In genomic region chr2:131043199-131044077, GRCh38 we compare ENCODE assay signal across 27 cellular contexts. TPM values are rescaled to one million over a fixed set of nuclear protein-coding genes. Genes with fewer than 3 reads are reported as not detected.
DNase-seq lines count a peak whose midpoint lies in the region; ATAC-seq and TF ChIP-seq lines count a peak whose summit lies in the region.
"Had no signal": no experiment of that assay in that cellular context is flagged by ENCODE, and none has a peak within 500 bp of the region (broad histone marks: within the 10 kb centered on the region; RNA-seq: fewer than 3 reads in every experiment).

No MANE protein-coding gene starts in this region.

- no peaks in the 10 kb centered on the region for H3K36me3 ChIP-seq in CD8-positive, alpha-beta T cell (ENCODE audit: insufficient read depth, low read length)
- H3K36me3 ChIP-seq in osteoblast (ENCODE audit: insufficient read depth, low read length) (peaks cover 8% of the 10 kb centered on the region), PC-9 (ENCODE audit: low read depth) (no peaks in the 10 kb centered on the region)

- H3K4me3 Mint-ChIP-seq in CD8-positive, alpha-beta T cell: no peak overlapping the region
- H3K4me3 Mint-ChIP-seq in H9: no peak overlapping the region
- H3K4me3 Mint-ChIP-seq in activated T-helper 1 cell treated with anti-CD3 and anti-CD28 coated beads, Interleukin-12 subunit alpha, Interleukin-12 subunit beta, Interleukin-2, Interleukin-4 antibody, amounts not matched to agents 30 ng/mL and 10 ng/mL and 1 ng/mL, durations not matched to agents 14 hours and 24 hours and 36 hours: no peak overlapping the region
- H3K4me3 Mint-ChIP-seq: dendritic cell treated with granulocyte-macrophage colony-stimulating factor and Interleukin-4, amounts not matched to agents 40 ng/mL and 50 ng/mL, for 4 days; natural killer cell treated with Interleukin-12 subunit alpha and Interleukin-12 subunit beta and Interleukin-15 and Interleukin-18, amount 100 ng/mL, for 72 hours had no signal

- peaks cover 24% of the 10 kb centered on the region for H3K36me3 Mint-ChIP-seq in CD8-positive, alpha-beta T cell
- H3K36me3 Mint-ChIP-seq in H9 (ENCODE audit: insufficient read depth in 1 of 3, low read depth in 3 of 3): peaks cover 3 to 19% (median 18%) of the 10 kb centered on the region in 3 experiments; a peak in 6 of 7 replicates
- H3K36me3 Mint-ChIP-seq in activated T-helper 1 cell treated with anti-CD3 and anti-CD28 coated beads, Interleukin-12 subunit alpha, Interleukin-12 subunit beta, Interleukin-2, Interleukin-4 antibody, amounts not matched to agents 30 ng/mL and 10 ng/mL and 1 ng/mL, durations not matched to agents 14 hours and 24 hours and 36 hours (ENCODE audit: low read depth): no peaks in the 10 kb centered on the region
- H3K36me3 Mint-ChIP-seq: natural killer cell treated with Interleukin-12 subunit alpha and Interleukin-12 subunit beta and Interleukin-15 and Interleukin-18, amount 100 ng/mL, for 72 hours had no signal

- H4K20me1 ChIP-seq in H9 (ENCODE audit: control insufficient read depth, insufficient read depth, insufficient read length): peaks cover 2% of the 10 kb centered on the region
- H4K20me1 ChIP-seq in osteoblast (ENCODE audit: insufficient read depth, low read length): peaks cover 3% of the 10 kb centered on the region
- 0 out of 2 replicates have a peak, but pooled peaks cover 3% of the 10 kb centered on the region for H4K20me1 ChIP-seq in PC-9 (ENCODE audit: insufficient read depth)

- no peak overlapping the region for H3K27ac ChIP-seq in CD8-positive, alpha-beta T cell (ENCODE audit: low read depth, low read length)
- no peak overlapping the region for H3K27ac ChIP-seq in H9 (ENCODE audit: insufficient read length, low read depth, low read length)
- no peak overlapping the region for H3K27ac ChIP-seq in osteoblast (ENCODE audit: low read depth, low read length)
- no peak overlapping the region for H3K27ac ChIP-seq in PC-9
- H3K27ac ChIP-seq: heart right ventricle, HL-60, parathyroid adenoma, tibial artery had no signal

- CTCF ChIA-PET in CD8-positive, alpha-beta T cell (lab: Charles Lee): no interaction called here
- CTCF ChIA-PET in PC-9 (lab: Charles Lee): no interaction called here

- H3K23me2 ChIP-seq in H9 (ENCODE audit: insufficient read length, low read depth, low read length, poor library complexity, severe bottlenecking): no peaks in the 10 kb centered on the region

- POLR2A ChIA-PET in CD8-positive, alpha-beta T cell (lab: Charles Lee): interaction anchor here (1.1 to 1.7 kb wide), 2 partner anchors 10 to 23 kb away, joined by 3 to 4 read pairs; no protein-coding TSS in a partner anchor
- POLR2A ChIA-PET in PC-9 (lab: Charles Lee; ENCODE audit: unreplicated experiment): no interaction called here

- no peak overlapping the region for H3T11ph ChIP-seq in H9 (ENCODE audit: low read length)

- H3K9me2 ChIP-seq in PC-9 (ENCODE audit: insufficient read depth): no peaks in the 10 kb centered on the region

- intact Hi-C loops in CD8-positive, alpha-beta T cell (cut with DNase I, micrococcal nuclease): loop anchor here (5.0 kb wide), 1 partner anchor 246 kb away; no protein-coding TSS in a partner anchor
- intact Hi-C loops in activated T-helper 1 cell treated with anti-CD3 and anti-CD28 coated beads, Interleukin-12 subunit alpha, Interleukin-12 subunit beta, Interleukin-2, Interleukin-4 antibody, amounts not matched to agents 30 ng/mL and 10 ng/mL and 1 ng/mL, durations not matched to agents 14 hours and 24 hours and 36 hours (cut with micrococcal nuclease): no loop called here
- intact Hi-C loops in PC-9 (cut with micrococcal nuclease; ENCODE audit: unreplicated experiment): no loop called here

- no peaks in the 10 kb centered on the region for H3K9me3 ChIP-seq in CD8-positive, alpha-beta T cell (ENCODE audit: low read length)
- H3K9me3 ChIP-seq in H9 (ENCODE audit: control insufficient read depth, low read depth, low read length) (no peaks in the 10 kb centered on the region), osteoblast (ENCODE audit: low read depth, low read length) (no peaks in the 10 kb centered on the region), PC-9 (ENCODE audit: insufficient read depth, low read depth) (no peaks in the 10 kb centered on the region)
- H3K9me3 ChIP-seq: BE2C, heart right ventricle, tibial artery had no signal

- H3K18ac ChIP-seq in H9 (ENCODE audit: insufficient read length, low read depth, low read length): no peak overlapping the region

- H2BK15ac ChIP-seq in H9 (ENCODE audit: low read depth, low read length): no peak overlapping the region

- H2AFZ ChIP-seq in H9 (ENCODE audit: low read length) (no peak overlapping the region), osteoblast (ENCODE audit: low read length) (no peak overlapping the region), PC-9 (no peak overlapping the region)
- H2AFZ ChIP-seq: parathyroid adenoma had no signal

- peaks cover 41% of the 10 kb centered on the region for H3K4me1 Mint-ChIP-seq in CD8-positive, alpha-beta T cell (ENCODE audit: low read depth)
- H3K4me1 Mint-ChIP-seq in H9: peaks cover 9% of the 10 kb centered on the region in 2 experiments
- H3K4me1 Mint-ChIP-seq in activated T-helper 1 cell treated with anti-CD3 and anti-CD28 coated beads, Interleukin-12 subunit alpha, Interleukin-12 subunit beta, Interleukin-2, Interleukin-4 antibody, amounts not matched to agents 30 ng/mL and 10 ng/mL and 1 ng/mL, durations not matched to agents 14 hours and 24 hours and 36 hours (ENCODE audit: low read depth): peaks cover 18% of the 10 kb centered on the region

- BruUV-seq in PC-9 (replicated peaks; lab: Mats Ljungman, UMichigan): no TSS peak

- H2BK5ac ChIP-seq in H9 (ENCODE audit: insufficient read length, low read length): no peak overlapping the region

- H3K4me2 ChIP-seq in H9 (ENCODE audit: insufficient read depth, insufficient read length, low read length): no peak overlapping the region
- no peak overlapping the region for H3K4me2 ChIP-seq in osteoblast (ENCODE audit: insufficient read depth, low read length)
- H3K4me2 ChIP-seq in PC-9: no peak overlapping the region
- H3K4me2 ChIP-seq: smooth muscle cell had no signal

- no peak overlapping the region for H4K91ac ChIP-seq in H9 (ENCODE audit: insufficient read length, low read depth, low read length)

- TF ChIP-seq CTCF in CD8-positive, alpha-beta T cell (IDR thresholded peaks at IDR 0.05): no peak
- no peak for TF ChIP-seq CTCF in H9 (conservative IDR thresholded peaks at IDR 0.05)
- no peak for TF ChIP-seq CTCF in osteoblast (IDR thresholded peaks at IDR 0.05; ENCODE audit: extremely low read depth, low read depth, low read length)
- no peak for TF ChIP-seq CTCF in PC-9 (conservative IDR thresholded peaks at IDR 0.05)

- H3K27ac Mint-ChIP-seq in CD8-positive, alpha-beta T cell: peak overlapping the region; percentile 27
- H3K27ac Mint-ChIP-seq in H9: peak overlapping the region in 2 of 3 experiments; percentile 49 to 73; a peak in 2 of 7 replicates
- H3K27ac Mint-ChIP-seq in activated T-helper 1 cell treated with anti-CD3 and anti-CD28 coated beads, Interleukin-12 subunit alpha, Interleukin-12 subunit beta, Interleukin-2, Interleukin-4 antibody, amounts not matched to agents 30 ng/mL and 10 ng/mL and 1 ng/mL, durations not matched to agents 14 hours and 24 hours and 36 hours: no peak overlapping the region
- H3K27ac Mint-ChIP-seq: dendritic cell treated with granulocyte-macrophage colony-stimulating factor and Interleukin-4, amounts not matched to agents 40 ng/mL and 50 ng/mL, for 4 days; natural killer cell treated with Interleukin-12 subunit alpha and Interleukin-12 subunit beta and Interleukin-15 and Interleukin-18, amount 100 ng/mL, for 72 hours had no signal

- no peak for DNase-seq in CD8-positive, alpha-beta T cell
- DNase-seq in H9 (no peak), islet precursor cell (peak; percentile 40), osteoblast (ENCODE audit: insufficient read length, low spot score, missing footprints) (peak; percentile 78), NCI-H82 (lab: John Stamatoyannopoulos, UW) (no peak), PC-9 (no peak)
- DNase-seq in activated T-helper 1 cell treated with anti-CD3 and anti-CD28 coated beads, Interleukin-12 subunit alpha, Interleukin-12 subunit beta, Interleukin-2, Interleukin-4 antibody, amounts not matched to agents 30 ng/mL and 10 ng/mL and 1 ng/mL, durations not matched to agents 14 hours and 24 hours and 36 hours (ENCODE audit: low spot score): no peak
- DNase-seq: activated CD8-positive, alpha-beta memory T cell treated with anti-CD3 and anti-CD28 coated beads for 24 hours; activated gamma-delta T cell; activated T-cell treated with anti-CD3 and anti-CD28 coated beads for 4 hours; BE2C; central memory CD4-positive, alpha-beta T cell; DMS53; heart right ventricle; Karpas-422; NCI-H2029; NCI-H524; NK-92 treated with Interleukin-12 subunit alpha and Interleukin-12 subunit beta, amount 100 ng/mL, for 24 hours; retina; SHP77 treated with DMSO at 0.1 percent for 48 hours; tibial artery had no signal

- no peak overlapping the region for H2BK12ac ChIP-seq in H9 (ENCODE audit: insufficient read length, low read depth, low read length)

- no peak overlapping the region for H3K4ac ChIP-seq in H9 (ENCODE audit: low read depth, low read length)

- no peak overlapping the region for H4K8ac ChIP-seq in H9 (replicated peaks; ENCODE audit: insufficient read length, low read depth, low read length)

- H2BK20ac ChIP-seq in H9 (ENCODE audit: low read depth, low read length, poor library complexity, severe bottlenecking): no peak overlapping the region

- peaks cover 31% of the 10 kb centered on the region for H3K4me1 ChIP-seq in CD8-positive, alpha-beta T cell (ENCODE audit: insufficient read depth, low read length)
- H3K4me1 ChIP-seq in H9 (ENCODE audit: insufficient read depth, low read length): no peaks in the 10 kb centered on the region
- no peaks in the 10 kb centered on the region for H3K4me1 ChIP-seq in osteoblast (ENCODE audit: insufficient read depth, low read length)
- H3K4me1 ChIP-seq in PC-9 (replicated peaks; ENCODE audit: insufficient read depth): no peaks in the 10 kb centered on the region
- H3K4me1 ChIP-seq: BE2C, parathyroid adenoma had no signal

- no peak overlapping the region for H4K5ac ChIP-seq in H9 (ENCODE audit: insufficient read length, low read depth, low read length)

- no peak overlapping the region for H3K9ac ChIP-seq in H9 (ENCODE audit: extremely low read depth, insufficient read length, low read length)
- H3K9ac ChIP-seq: parathyroid adenoma had no signal

- no peak overlapping the region for H3K14ac ChIP-seq in H9 (ENCODE audit: insufficient read depth, low read length)

- no peaks in the 10 kb centered on the region for H3K27me3 Mint-ChIP-seq in CD8-positive, alpha-beta T cell (ENCODE audit: low read depth)
- no peaks in the 10 kb centered on the region; the same call in 1 of the 2 replicates for H3K27me3 Mint-ChIP-seq in H9 (ENCODE audit: low read depth)
- peaks cover 2% of the 10 kb centered on the region for H3K27me3 Mint-ChIP-seq in activated T-helper 1 cell treated with anti-CD3 and anti-CD28 coated beads, Interleukin-12 subunit alpha, Interleukin-12 subunit beta, Interleukin-2, Interleukin-4 antibody, amounts not matched to agents 30 ng/mL and 10 ng/mL and 1 ng/mL, durations not matched to agents 14 hours and 24 hours and 36 hours (ENCODE audit: insufficient read depth)

- no peaks in the 10 kb centered on the region for H3K9me3 Mint-ChIP-seq in CD8-positive, alpha-beta T cell
- H3K9me3 Mint-ChIP-seq in H9: no peaks in the 10 kb centered on the region
- no peaks in the 10 kb centered on the region for H3K9me3 Mint-ChIP-seq in activated T-helper 1 cell treated with anti-CD3 and anti-CD28 coated beads, Interleukin-12 subunit alpha, Interleukin-12 subunit beta, Interleukin-2, Interleukin-4 antibody, amounts not matched to agents 30 ng/mL and 10 ng/mL and 1 ng/mL, durations not matched to agents 14 hours and 24 hours and 36 hours
- H3K9me3 Mint-ChIP-seq: dendritic cell treated with granulocyte-macrophage colony-stimulating factor and Interleukin-4, amounts not matched to agents 40 ng/mL and 50 ng/mL, for 4 days; natural killer cell treated with Interleukin-12 subunit alpha and Interleukin-12 subunit beta and Interleukin-15 and Interleukin-18, amount 100 ng/mL, for 72 hours had no signal

- H3F3A ChIP-seq in PC-9 (ENCODE audit: insufficient read depth, low read depth): no peaks in the 10 kb centered on the region

- H3K4me3 ChIP-seq in CD8-positive, alpha-beta T cell (ENCODE audit: low read depth, low read length): no peak overlapping the region
- H3K4me3 ChIP-seq in osteoblast (ENCODE audit: insufficient read depth, low read length) (no peak overlapping the region), PC-9 (no peak overlapping the region)
- H3K4me3 ChIP-seq: heart right ventricle, smooth muscle cell, tibial artery had no signal

- no peak overlapping the region for H2BK120ac ChIP-seq in H9 (ENCODE audit: low read depth, low read length, poor library complexity, severe bottlenecking)

- H3K79me2 ChIP-seq in H9 (ENCODE audit: insufficient read depth, low read length) (no peaks in the 10 kb centered on the region), osteoblast (ENCODE audit: insufficient read depth, low read length) (no peaks in the 10 kb centered on the region), PC-9 (ENCODE audit: low read depth) (no peaks in the 10 kb centered on the region)
- H3K79me2 ChIP-seq: parathyroid adenoma had no signal

- no CpG with 5 or more reads among the region's 18 CpGs for WGBS in H9 (ENCODE audit: extremely low coverage, insufficient read length, low lambda C conversion rate)

- no peak overlapping the region for H3K56ac ChIP-seq in H9 (ENCODE audit: insufficient read length, low read depth, low read length)

- no peak overlapping the region for H3K23ac ChIP-seq in H9 (ENCODE audit: insufficient read length, low read depth, low read length)

- no peak overlapping the region for H2AK5ac ChIP-seq in H9 (ENCODE audit: insufficient read length, low read length)

- H3K27me3 ChIP-seq in CD8-positive, alpha-beta T cell (ENCODE audit: insufficient read depth, low read length): no peaks in the 10 kb centered on the region
- H3K27me3 ChIP-seq in H9 (ENCODE audit: insufficient read depth, low read length) (no peaks in the 10 kb centered on the region), osteoblast (ENCODE audit: insufficient read depth, low read length) (no peaks in the 10 kb centered on the region), PC-9 (ENCODE audit: insufficient read depth, low read depth) (no peaks in the 10 kb centered on the region)
- H3K27me3 ChIP-seq: BE2C, tibial artery had no signal

- no peaks in the 10 kb centered on the region for H3K79me1 ChIP-seq in H9 (ENCODE audit: insufficient read depth, low read depth, low read length, poor library complexity, severe bottlenecking)

- no peak for ATAC-seq in CD8-positive, alpha-beta T cell
- ATAC-seq: heart right ventricle; natural killer cell treated with Interleukin-12 subunit alpha and Interleukin-12 subunit beta and Interleukin-15 and Interleukin-18, amount 100 ng/mL, for 72 hours; Panc1 had no signal

RNA-seq across cellular contexts. Expression of gene FAM168B, which starts 49.8 kb away (rescaled TPM):
- 10 to 100 TPM; 87.3 to 91.7 TPM for total RNA-seq in CD8-positive, alpha-beta T cell
- total RNA-seq in H9 (2021) (75.1 and 81.4 TPM in 2 replicates), osteoblast (100 and 117 TPM in 2 replicates), PC-9 (2021) (66.6 and 79.6 TPM in 2 replicates)
- 79.0 and 79.1 TPM in 2 replicates for total RNA-seq in activated T-helper 1 cell treated with anti-CD3 and anti-CD28 coated beads, Interleukin-12 subunit alpha, Interleukin-12 subunit beta, Interleukin-2, Interleukin-4 antibody, amounts not matched to agents 30 ng/mL and 10 ng/mL and 1 ng/mL, durations not matched to agents 14 hours and 24 hours and 36 hours

Comparison
In these comparisons a context has a peak if more than half of its experiments do, and no peak if none do; other contexts are left out.
1. DNase-seq: peak in islet precursor cell (single experiment) and osteoblast (single experiment); none in CD8-positive, alpha-beta T cell (0 of 7), H9 (single experiment), NCI-H82 (single experiment), activated T-helper 1 cell treated with anti-CD3 and anti-CD28 coated beads, Interleukin-12 subunit alpha, Interleukin-12 subunit beta, Interleukin-2, Interleukin-4 antibody, amounts not matched to agents 30 ng/mL and 10 ng/mL and 1 ng/mL, durations not matched to agents 14 hours and 24 hours and 36 hours (single experiment) and PC-9 (0 of 2).
2. intact Hi-C loops: an anchor here in CD8-positive, alpha-beta T cell (5.0 kb wide); none called in activated T-helper 1 cell treated with anti-CD3 and anti-CD28 coated beads, Interleukin-12 subunit alpha, Interleukin-12 subunit beta, Interleukin-2, Interleukin-4 antibody, amounts not matched to agents 30 ng/mL and 10 ng/mL and 1 ng/mL, durations not matched to agents 14 hours and 24 hours and 36 hours and PC-9.